In the genomic region with DNA sequence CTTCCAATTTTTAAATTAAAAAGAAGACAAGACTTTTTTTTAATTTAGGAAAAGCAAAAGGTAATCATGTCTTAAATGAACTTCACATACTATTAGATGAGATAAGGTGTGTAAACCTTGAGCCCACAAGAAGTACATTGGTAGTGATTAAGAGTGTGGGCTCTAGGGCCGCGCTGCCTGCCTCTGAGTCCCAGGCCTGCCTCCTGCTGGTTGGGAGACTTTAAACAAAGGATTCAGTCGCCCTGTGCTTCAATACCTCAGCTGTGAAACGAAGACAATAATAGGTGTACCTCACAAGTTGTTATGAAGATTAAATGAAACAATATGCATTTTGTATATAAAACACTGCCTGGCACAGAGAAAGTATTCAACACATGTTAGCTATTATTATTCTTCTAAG, we compare ENCODE assay signal across 2 cellular contexts.
TF ChIP-seq lines count a peak whose summit lies in the region.

No MANE protein-coding gene starts in this region.

TF ChIP-seq in HCT116, 20 proteins besides CTCF, POLR2A, EP300 and RAD21 (continued from another document):
- TF ChIP-seq, protein P1, sequence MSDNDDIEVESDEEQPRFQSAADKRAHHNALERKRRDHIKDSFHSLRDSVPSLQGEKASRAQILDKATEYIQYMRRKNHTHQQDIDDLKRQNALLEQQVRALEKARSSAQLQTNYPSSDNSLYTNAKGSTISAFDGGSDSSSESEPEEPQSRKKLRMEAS (IDR thresholded peaks at IDR 0.05), result no peak
- no peak for TF ChIP-seq JUND (IDR thresholded peaks at IDR 0.05)
- no peak for TF ChIP-seq TCF7L2 (IDR thresholded peaks at IDR 0.05; ENCODE audit: borderline replicate concordance, extremely low read depth, insufficient read depth, insufficient read length)
- TF ChIP-seq SIN3A (IDR thresholded peaks at IDR 0.05; ENCODE audit: low read depth), result no peak
- TF ChIP-seq, protein P2, sequence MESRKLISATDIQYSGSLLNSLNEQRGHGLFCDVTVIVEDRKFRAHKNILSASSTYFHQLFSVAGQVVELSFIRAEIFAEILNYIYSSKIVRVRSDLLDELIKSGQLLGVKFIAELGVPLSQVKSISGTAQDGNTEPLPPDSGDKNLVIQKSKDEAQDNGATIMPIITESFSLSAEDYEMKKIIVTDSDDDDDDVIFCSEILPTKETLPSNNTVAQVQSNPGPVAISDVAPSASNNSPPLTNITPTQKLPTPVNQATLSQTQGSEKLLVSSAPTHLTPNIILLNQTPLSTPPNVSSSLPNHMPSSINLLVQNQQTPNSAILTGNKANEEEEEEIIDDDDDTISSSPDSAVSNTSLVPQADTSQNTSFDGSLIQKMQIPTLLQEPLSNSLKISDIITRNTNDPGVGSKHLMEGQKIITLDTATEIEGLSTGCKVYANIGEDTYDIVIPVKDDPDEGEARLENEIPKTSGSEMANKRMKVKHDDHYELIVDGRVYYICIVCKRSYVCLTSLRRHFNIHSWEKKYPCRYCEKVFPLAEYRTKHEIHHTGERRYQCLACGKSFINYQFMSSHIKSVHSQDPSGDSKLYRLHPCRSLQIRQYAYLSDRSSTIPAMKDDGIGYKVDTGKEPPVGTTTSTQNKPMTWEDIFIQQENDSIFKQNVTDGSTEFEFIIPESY (IDR thresholded peaks at IDR 0.05; ENCODE audit: extremely low read depth, insufficient replicate concordance, low read length), result no peak
- no peak for TF ChIP-seq CBX3 (IDR thresholded peaks at IDR 0.05; ENCODE audit: low read depth)
- TF ChIP-seq, protein P3, sequence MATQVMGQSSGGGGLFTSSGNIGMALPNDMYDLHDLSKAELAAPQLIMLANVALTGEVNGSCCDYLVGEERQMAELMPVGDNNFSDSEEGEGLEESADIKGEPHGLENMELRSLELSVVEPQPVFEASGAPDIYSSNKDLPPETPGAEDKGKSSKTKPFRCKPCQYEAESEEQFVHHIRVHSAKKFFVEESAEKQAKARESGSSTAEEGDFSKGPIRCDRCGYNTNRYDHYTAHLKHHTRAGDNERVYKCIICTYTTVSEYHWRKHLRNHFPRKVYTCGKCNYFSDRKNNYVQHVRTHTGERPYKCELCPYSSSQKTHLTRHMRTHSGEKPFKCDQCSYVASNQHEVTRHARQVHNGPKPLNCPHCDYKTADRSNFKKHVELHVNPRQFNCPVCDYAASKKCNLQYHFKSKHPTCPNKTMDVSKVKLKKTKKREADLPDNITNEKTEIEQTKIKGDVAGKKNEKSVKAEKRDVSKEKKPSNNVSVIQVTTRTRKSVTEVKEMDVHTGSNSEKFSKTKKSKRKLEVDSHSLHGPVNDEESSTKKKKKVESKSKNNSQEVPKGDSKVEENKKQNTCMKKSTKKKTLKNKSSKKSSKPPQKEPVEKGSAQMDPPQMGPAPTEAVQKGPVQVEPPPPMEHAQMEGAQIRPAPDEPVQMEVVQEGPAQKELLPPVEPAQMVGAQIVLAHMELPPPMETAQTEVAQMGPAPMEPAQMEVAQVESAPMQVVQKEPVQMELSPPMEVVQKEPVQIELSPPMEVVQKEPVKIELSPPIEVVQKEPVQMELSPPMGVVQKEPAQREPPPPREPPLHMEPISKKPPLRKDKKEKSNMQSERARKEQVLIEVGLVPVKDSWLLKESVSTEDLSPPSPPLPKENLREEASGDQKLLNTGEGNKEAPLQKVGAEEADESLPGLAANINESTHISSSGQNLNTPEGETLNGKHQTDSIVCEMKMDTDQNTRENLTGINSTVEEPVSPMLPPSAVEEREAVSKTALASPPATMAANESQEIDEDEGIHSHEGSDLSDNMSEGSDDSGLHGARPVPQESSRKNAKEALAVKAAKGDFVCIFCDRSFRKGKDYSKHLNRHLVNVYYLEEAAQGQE (IDR thresholded peaks at IDR 0.05; ENCODE audit: low read depth), result no peak
- no peak for TF ChIP-seq ZFX (IDR thresholded peaks at IDR 0.05)
- no peak for TF ChIP-seq ZNF274 (IDR thresholded peaks at IDR 0.05; ENCODE audit: low read depth, low read length)
- no peak for TF ChIP-seq EZH2 (IDR thresholded peaks at IDR 0.05)
- no peak for TF ChIP-seq POLR2AphosphoS5 (IDR thresholded peaks at IDR 0.05; ENCODE audit: low read depth, low read length)

TF ChIP-seq in SK-N-SH treated with all-trans-retinoic acid at 6 μM for 48 hours, 23 proteins besides CTCF, POLR2A, EP300 and RAD21 (continued from another document):
- TF ChIP-seq, protein P4, sequence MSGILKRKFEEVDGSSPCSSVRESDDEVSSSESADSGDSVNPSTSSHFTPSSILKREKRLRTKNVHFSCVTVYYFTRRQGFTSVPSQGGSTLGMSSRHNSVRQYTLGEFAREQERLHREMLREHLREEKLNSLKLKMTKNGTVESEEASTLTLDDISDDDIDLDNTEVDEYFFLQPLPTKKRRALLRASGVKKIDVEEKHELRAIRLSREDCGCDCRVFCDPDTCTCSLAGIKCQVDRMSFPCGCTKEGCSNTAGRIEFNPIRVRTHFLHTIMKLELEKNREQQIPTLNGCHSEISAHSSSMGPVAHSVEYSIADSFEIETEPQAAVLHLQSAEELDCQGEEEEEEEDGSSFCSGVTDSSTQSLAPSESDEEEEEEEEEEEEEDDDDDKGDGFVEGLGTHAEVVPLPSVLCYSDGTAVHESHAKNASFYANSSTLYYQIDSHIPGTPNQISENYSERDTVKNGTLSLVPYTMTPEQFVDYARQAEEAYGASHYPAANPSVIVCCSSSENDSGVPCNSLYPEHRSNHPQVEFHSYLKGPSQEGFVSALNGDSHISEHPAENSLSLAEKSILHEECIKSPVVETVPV (CRISPR knock-in tag; IDR thresholded peaks at IDR 0.05), result no peak
